In genomic region chr4:99586747-99587146, GRCh38 we compare ENCODE assay signal across 14 cellular contexts. TPM values are rescaled to one million over a fixed set of nuclear protein-coding genes. Genes with fewer than 3 reads are reported as not detected.
DNase-seq lines count a peak whose midpoint lies in the region; ATAC-seq and TF ChIP-seq lines count a peak whose summit lies in the region.
"Had no signal": no experiment of that assay in that cellular context is flagged by ENCODE, and none has a peak within 500 bp of the region (broad histone marks: within the 10 kb centered on the region; RNA-seq: fewer than 3 reads in every experiment).

No MANE protein-coding gene starts in this region.

- H3K9me2 ChIP-seq in PC-9 (ENCODE audit: insufficient read depth) = no peaks in the 10 kb centered on the region

- H3K9me3 ChIP-seq in PC-9 (ENCODE audit: insufficient read depth, low read depth) (no peaks in the 10 kb centered on the region), thoracic aorta (no peaks in the 10 kb centered on the region), suprapubic skin (no peaks in the 10 kb centered on the region)
- H3K9me3 ChIP-seq: BLaER1 treated with 17β-estradiol and CSF1 and Interleukin-3, amounts not matched to agents 10 nM and 100 nM; SJCRH30 had no signal

- no peak for TF ChIP-seq EP300 in suprapubic skin (IDR thresholded peaks at IDR 0.05)

- no peaks in the 10 kb centered on the region for H4K20me1 ChIP-seq in PC-9 (ENCODE audit: insufficient read depth)
- H4K20me1 ChIP-seq: BLaER1 treated with 17β-estradiol and CSF1 and Interleukin-3, amounts not matched to agents 10 nM and 100 nM had no signal

- POLR2A ChIA-PET in PC-9 (lab: Charles Lee; ENCODE audit: unreplicated experiment) = no interaction called here

- peaks cover 22% of the 10 kb centered on the region for H3K4me1 ChIP-seq in PC-9 (replicated peaks; ENCODE audit: insufficient read depth)
- H3K4me1 ChIP-seq in thoracic aorta (ENCODE audit: control insufficient read depth in 1 of 2, low read depth in 2 of 2) = peaks cover 8 to 13% of the 10 kb centered on the region in 2 donors
- no peaks in the 10 kb centered on the region for H3K4me1 ChIP-seq in suprapubic skin
- H3K4me1 ChIP-seq: BLaER1 treated with 17β-estradiol and CSF1 and Interleukin-3, amounts not matched to agents 10 nM and 100 nM; SJCRH30 had no signal

- no peak for TF ChIP-seq POLR2A in suprapubic skin (IDR thresholded peaks at IDR 0.05)

- no TSS peak for BruUV-seq in PC-9 (replicated peaks; lab: Mats Ljungman, UMichigan)

- ATAC-seq in thoracic aorta (ENCODE audit: insufficient number of reproducible peaks, low FRiP score, low read depth) (no peak), HG03565 (IDR thresholded peaks at IDR 0.05; ENCODE audit: unreplicated experiment) (no peak)
- ATAC-seq: HepG2 had no signal

- H2AFZ ChIP-seq in PC-9 = peak overlapping the region; percentile 59

- no peaks in the 10 kb centered on the region for H3K27me3 ChIP-seq in PC-9 (ENCODE audit: insufficient read depth, low read depth)
- H3K27me3 ChIP-seq in thoracic aorta (replicated peaks; ENCODE audit: insufficient read depth) = no peaks in the 10 kb centered on the region
- H3K27me3 ChIP-seq in suprapubic skin = no peaks in the 10 kb centered on the region
- H3K27me3 ChIP-seq: BLaER1 treated with 17β-estradiol and CSF1 and Interleukin-3, amounts not matched to agents 10 nM and 100 nM; SJCRH30 had no signal

- CTCF ChIA-PET in PC-9 (lab: Charles Lee) = no interaction called here

- TF ChIP-seq CTCF in PC-9 (conservative IDR thresholded peaks at IDR 0.05) (no peak), thoracic aorta (IDR thresholded peaks at IDR 0.05) (no peak), suprapubic skin (IDR thresholded peaks at IDR 0.05) (no peak)

- DNase-seq in LoVo (ENCODE audit: low spot score) (peak; percentile 38), PC-9 (no peak), iPS-NIHi11 (ENCODE audit: low spot score) (peak; percentile 9), thoracic aorta (ENCODE audit: low spot score) (no peak), suprapubic skin (ENCODE audit: low spot score in 2 of 2) (no peak)
- no peak for DNase-seq in stimulated activated CD4-positive, alpha-beta T cell treated with anti-CD3 and anti-CD28 coated beads, Interleukin-2, amount 100 ng/mL, for 48 hours
- DNase-seq: CD8-positive, alpha-beta memory T cell; KBM-7; NCI-H1694 treated with DMSO at 0.1 percent for 48 hours; NCI-H526; SJCRH30 had no signal

- H3K79me2 ChIP-seq in PC-9 (ENCODE audit: low read depth) = no peaks in the 10 kb centered on the region

- intact Hi-C loops in PC-9 (cut with micrococcal nuclease; ENCODE audit: unreplicated experiment) = no loop called here

- WGBS in suprapubic skin = 31% methylated on average over 1 of the region's 1 CpG

- H3K4me3 ChIP-seq in PC-9 (no peak overlapping the region), thoracic aorta (no peak overlapping the region), suprapubic skin (no peak overlapping the region)
- H3K4me3 ChIP-seq: BLaER1 treated with 17β-estradiol and CSF1 and Interleukin-3, amounts not matched to agents 10 nM and 100 nM; SJCRH30 had no signal

- peaks cover 7% of the 10 kb centered on the region for H3F3A ChIP-seq in PC-9 (ENCODE audit: insufficient read depth, low read depth)

- H3K27ac ChIP-seq in PC-9 (peak overlapping the region; percentile 36), thoracic aorta (peak overlapping the region; percentile 18 to 82), suprapubic skin (no peak overlapping the region)
- H3K27ac ChIP-seq: BLaER1 treated with 17β-estradiol and CSF1 and Interleukin-3, amounts not matched to agents 10 nM and 100 nM; SJCRH30 had no signal

- H3K4me2 ChIP-seq in PC-9 = no peak overlapping the region; the same call in 1 of the 2 replicates
- H3K4me2 ChIP-seq: BLaER1 treated with 17β-estradiol and CSF1 and Interleukin-3, amounts not matched to agents 10 nM and 100 nM had no signal

- H3K36me3 ChIP-seq in PC-9 (ENCODE audit: low read depth) (no peaks in the 10 kb centered on the region), thoracic aorta (no peaks in the 10 kb centered on the region), suprapubic skin (no peaks in the 10 kb centered on the region)
- H3K36me3 ChIP-seq: BLaER1 treated with 17β-estradiol and CSF1 and Interleukin-3, amounts not matched to agents 10 nM and 100 nM; SJCRH30 had no signal

RNA-seq across cellular contexts. Expression of gene MTTP, which starts 12.1 kb away (rescaled TPM):
- not detected in 2 replicates for total RNA-seq in PC-9 (2021)
- total RNA-seq in thoracic aorta = not detected
- total RNA-seq in suprapubic skin = 1 to 10 TPM in 2 of 4 donors, under 1 TPM in 1, not detected in 1; 0.97 to 1.6 (median 1.3) TPM
- total RNA-seq: CD8-positive, alpha-beta memory T cell had no signal

RNA-seq across cellular contexts. Expression of gene TRMT10A, which starts 22.9 kb away (rescaled TPM):
- total RNA-seq in PC-9 (2021) (4.6 and 6.1 TPM in 2 replicates), thoracic aorta (1 to 10 TPM; 3.7 to 5.0 TPM), suprapubic skin (1 to 10 TPM; 3.9 to 7.8 (median 5.8) TPM)

Comparison
In these comparisons a context has a peak if more than half of its experiments do, and no peak if none do; other contexts are left out.
1. DNase-seq: peak in LoVo (single experiment) and iPS-NIHi11 (single experiment); none in PC-9 (0 of 2), thoracic aorta (single experiment), suprapubic skin (0 of 2) and stimulated activated CD4-positive, alpha-beta T cell treated with anti-CD3 and anti-CD28 coated beads, Interleukin-2, amount 100 ng/mL, for 48 hours (0 of 2).